Comparison of ENCODE assay signal across 8 cellular contexts in the genomic region with DNA sequence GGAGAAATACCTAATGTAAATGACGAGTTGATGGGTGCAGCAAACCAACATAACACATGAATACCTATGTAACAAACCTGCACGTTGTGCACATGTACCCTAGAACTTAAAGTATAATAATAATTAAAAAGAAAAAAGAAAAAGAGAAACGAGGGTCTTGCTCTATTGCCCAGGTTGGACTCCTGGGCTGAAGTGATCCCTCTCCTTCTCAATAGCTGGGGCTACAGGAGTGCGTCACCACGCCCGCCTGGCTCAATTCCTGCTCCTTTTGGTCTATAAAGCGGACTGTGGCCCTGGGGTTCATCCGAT. TPM values are rescaled to one million over a fixed set of nuclear protein-coding genes. Genes with fewer than 3 reads are reported as not detected.
DNase-seq lines count a peak whose midpoint lies in the region; ATAC-seq and TF ChIP-seq lines count a peak whose summit lies in the region.

No MANE protein-coding gene starts in this region.

- peak overlapping the region; percentile 98 for H2AFZ ChIP-seq in Loucy (ENCODE audit: low read length)

- peak overlapping the region; percentile 91 for H3K4me2 ChIP-seq in Loucy (ENCODE audit: low read depth, low read length, poor library complexity, severe bottlenecking)

- CTCF ChIA-PET in AG04449 (lab: Yijun Ruan, JAX) = interaction anchor here (0.9 to 22.7 kb wide), 3 partner anchors 54 to 113 kb away, joined by 4 to 970 read pairs (median 4); no protein-coding TSS in a partner anchor

- peaks cover 27% of the 10 kb centered on the region for H3K4me1 ChIP-seq in Loucy (ENCODE audit: insufficient read depth, low read length, poor library complexity, severe bottlenecking)
- H3K4me1 ChIP-seq in mucosa of stomach (ENCODE audit: control insufficient read depth, insufficient read depth, low read length) = peaks cover 8% of the 10 kb centered on the region

- ATAC-seq in HG03378 (IDR thresholded peaks at IDR 0.05; ENCODE audit: unreplicated experiment) = no peak
- no peak for ATAC-seq in left lobe of liver

- peaks cover 3% of the 10 kb centered on the region for H4K20me1 ChIP-seq in Loucy (ENCODE audit: insufficient read depth, low read length, poor library complexity, severe bottlenecking)

- H3K9ac ChIP-seq in Loucy (ENCODE audit: low read depth, low read length, poor library complexity, severe bottlenecking) (peak overlapping the region; percentile 88), mucosa of stomach (ENCODE audit: low read length) (peak overlapping the region; percentile 95)

- H3K36me3 ChIP-seq in Loucy (ENCODE audit: insufficient read depth, low read length) = no peaks in the 10 kb centered on the region
- H3K36me3 ChIP-seq in mucosa of stomach (ENCODE audit: control insufficient read depth, insufficient read depth, low read length) = no peaks in the 10 kb centered on the region

- no peaks in the 10 kb centered on the region for H3F3A ChIP-seq in Loucy (ENCODE audit: low read depth)

- no peaks in the 10 kb centered on the region for H3K27me3 ChIP-seq in Loucy (ENCODE audit: insufficient read depth, low read length, poor library complexity, severe bottlenecking)
- H3K27me3 ChIP-seq in mucosa of stomach (ENCODE audit: control insufficient read depth, insufficient read depth, low read length) = no peaks in the 10 kb centered on the region

- DNase-seq in AG04449 (ENCODE audit: low read depth, low spot score) (no peak), dermis microvascular lymphatic vessel endothelial cell (ENCODE audit: low read depth in 2 of 2) (peak; percentile 31 to 76), COLO829 (ENCODE audit: low spot score) (no peak), left lobe of liver (ENCODE audit: low spot score) (no peak), DMS79 treated with DMSO at 0.1 percent for 48 hours (lab: John Stamatoyannopoulos, UW) (no peak)

- POLR2A ChIA-PET in AG04449 (lab: Yijun Ruan, JAX) = interaction anchor here (0.6 to 1.1 kb wide), 2 partner anchors 55 to 626 kb away, joined by 3 read pairs; no protein-coding TSS in a partner anchor

- H3K4me3 ChIP-seq in AG04449 (ENCODE audit: low read depth, low read length) (peak overlapping the region; percentile 83), Loucy (ENCODE audit: low read length, poor library complexity, severe bottlenecking) (peak overlapping the region; percentile 99), mucosa of stomach (ENCODE audit: low read length) (peak overlapping the region; percentile 99)

- TF ChIP-seq CTCF in AG04449 (IDR thresholded peaks at IDR 0.05; ENCODE audit: insufficient read depth, low read length, missing control alignments) = no peak
- TF ChIP-seq CTCF in Loucy (conservative IDR thresholded peaks at IDR 0.05; ENCODE audit: low read length) = no peak

- H3K9me3 ChIP-seq in Loucy (ENCODE audit: insufficient read depth, low read depth, low read length) (no peaks in the 10 kb centered on the region), mucosa of stomach (ENCODE audit: control insufficient read depth, low read length) (no peaks in the 10 kb centered on the region)

- no peaks in the 10 kb centered on the region for H3K9me2 ChIP-seq in Loucy (replicated peaks; ENCODE audit: low read depth, low read length)

- peaks cover 37% of the 10 kb centered on the region for H3K79me2 ChIP-seq in Loucy (ENCODE audit: insufficient read depth, low read length)

RNA-seq across cellular contexts. Expression of a gene that starts 0.5 kb away (rescaled TPM):
- total RNA-seq in dermis microvascular lymphatic vessel endothelial cell (21.0 and 24.8 TPM in 2 replicates), left lobe of liver (41.1 TPM)

RNA-seq across cellular contexts. Expression of a gene that starts 35.0 kb away (rescaled TPM):
- total RNA-seq in dermis microvascular lymphatic vessel endothelial cell (not detected in 2 replicates), left lobe of liver (not detected)

RNA-seq across cellular contexts. Expression of a gene that starts 50.4 kb away (rescaled TPM):
- total RNA-seq in dermis microvascular lymphatic vessel endothelial cell = 0.13 and 0.63 TPM in 2 replicates
- total RNA-seq in left lobe of liver = 96.6 TPM

RNA-seq across cellular contexts. Expression of a gene that starts 58.5 kb away (rescaled TPM):
- total RNA-seq in dermis microvascular lymphatic vessel endothelial cell = not detected in 2 replicates
- not detected for total RNA-seq in left lobe of liver

Comparison
In these comparisons a context has a peak if more than half of its experiments do, and no peak if none do; other contexts are left out.
1. DNase-seq: peak in dermis microvascular lymphatic vessel endothelial cell (2 of 2); none in AG04449 (single experiment), COLO829 (single experiment), left lobe of liver (single experiment) and DMS79 treated with DMSO at 0.1 percent for 48 hours (single experiment).
2. RNA of a gene that starts 50.4 kb away (total RNA-seq): 96.6 TPM in left lobe of liver (single experiment); 0.13 to 0.63 TPM in dermis microvascular lymphatic vessel endothelial cell; every median in the first group is over 10 times any median in the second.
3. Peak in every context shown above with its lines, with median percentiles within 50 percentile points of each other: H3K4me3 ChIP-seq.